Comparison of ENCODE assay signal across 22 cellular contexts in the genomic region with DNA sequence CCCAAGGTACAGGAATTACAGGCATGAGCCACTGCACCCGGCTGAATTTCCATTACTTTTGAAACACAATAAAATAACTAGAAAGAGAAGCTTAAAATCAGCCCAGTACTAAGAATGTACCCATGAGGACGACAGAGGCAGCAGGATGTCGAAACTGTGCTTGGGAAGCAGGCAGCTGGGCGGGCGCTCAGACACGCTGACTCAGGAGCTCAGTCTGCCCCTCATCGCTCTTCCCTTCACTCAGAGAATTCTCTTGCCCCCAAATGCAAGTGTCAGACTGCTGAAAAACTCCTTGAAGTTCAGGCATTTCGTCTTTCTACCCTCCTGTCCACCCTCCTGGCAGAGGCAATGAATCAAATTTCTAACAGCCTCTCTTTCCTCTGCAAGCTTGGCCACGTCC.
"Had no signal": no experiment of that assay in that cellular context is flagged by ENCODE, and none has a peak within 500 bp of the region (broad histone marks: within the 10 kb centered on the region; RNA-seq: fewer than 3 reads in every experiment).

No MANE protein-coding gene starts in this region.

- H3K9me3 ChIP-seq: heart right ventricle, pancreas, right lobe of liver, testis, upper lobe of left lung had no signal

- H3K4me1 ChIP-seq: pancreas, right lobe of liver, testis had no signal

- H3K27ac Mint-ChIP-seq: activated naive CD4-positive, alpha-beta T cell treated with anti-CD3 and anti-CD28 coated beads for 36 hours; immature natural killer cell; naive thymus-derived CD4-positive, alpha-beta T cell had no signal

- H3K27me3 ChIP-seq: brain microvascular endothelial cell, heart right ventricle, pancreas, right lobe of liver, testis, upper lobe of left lung had no signal

- H3K9me3 Mint-ChIP-seq: activated naive CD4-positive, alpha-beta T cell treated with anti-CD3 and anti-CD28 coated beads for 36 hours; activated naive CD8-positive, alpha-beta T cell treated with anti-CD3 and anti-CD28 coated beads, Interleukin-2, amount 50 U/mL, for 24 hours; activated T-cell treated with anti-CD3 and anti-CD28 coated beads, Interleukin-2, amount 50 U/mL, for 4 hours; immature natural killer cell; naive thymus-derived CD4-positive, alpha-beta T cell had no signal

- H3K36me3 ChIP-seq: brain microvascular endothelial cell, heart right ventricle, pancreas, right lobe of liver, upper lobe of left lung had no signal

- H3K27ac ChIP-seq: brain microvascular endothelial cell, coronary artery, heart right ventricle, pancreas, right lobe of liver, testis, upper lobe of left lung, VCaP had no signal

- FAIRE-seq: pancreas, small intestine had no signal

- H3K36me3 Mint-ChIP-seq: immature natural killer cell; naive thymus-derived CD4-positive, alpha-beta T cell had no signal

- ATAC-seq: activated T-cell treated with anti-CD3 and anti-CD28 coated beads, Interleukin-2, amount 50 U/mL, for 4 hours; heart right ventricle; left ventricle myocardium superior; naive thymus-derived CD4-positive, alpha-beta T cell; pancreas; right lobe of liver had no signal

- H3K4me3 Mint-ChIP-seq: activated naive CD4-positive, alpha-beta T cell treated with anti-CD3 and anti-CD28 coated beads for 36 hours; activated naive CD8-positive, alpha-beta T cell treated with anti-CD3 and anti-CD28 coated beads, Interleukin-2, amount 50 U/mL, for 24 hours; activated T-cell treated with anti-CD3 and anti-CD28 coated beads, Interleukin-2, amount 50 U/mL, for 4 hours; immature natural killer cell; naive thymus-derived CD4-positive, alpha-beta T cell had no signal

- H3K4me3 ChIP-seq: coronary artery, heart right ventricle, pancreas, right lobe of liver, testis, upper lobe of left lung had no signal

- DNase-seq: activated CD4-positive, alpha-beta T cell treated with anti-CD3 and anti-CD28 coated beads, Interleukin-2, amount 50 U/mL, for 1 hour; activated CD4-positive, CD25-positive, alpha-beta regulatory T cell treated with anti-CD3 and anti-CD28 coated beads, Interleukin-2, amount 50 U/mL, for 72 hours; activated CD8-positive, alpha-beta memory T cell treated with anti-CD3 and anti-CD28 coated beads, Interleukin-2, amount 50 U/mL, for 4 hours; activated naive CD4-positive, alpha-beta T cell treated with anti-CD3 and anti-CD28 coated beads for 36 hours; activated T-cell treated with anti-CD3 and anti-CD28 coated beads, Interleukin-2, amount 50 U/mL, for 4 hours; aorta; brain microvascular endothelial cell; central memory CD4-positive, alpha-beta T cell; heart right ventricle; immature natural killer cell; left ventricle myocardium superior; naive thymus-derived CD4-positive, alpha-beta T cell; pancreas; right lobe of liver; stimulated activated CD4-positive, alpha-beta T cell treated with anti-CD3 and anti-CD28 coated beads, Interleukin-15, amount 100 ng/mL, for 24 hours; stimulated activated CD4-positive, alpha-beta T cell treated with anti-CD3 and anti-CD28 coated beads, Interleukin-2, amount 100 ng/mL, for 48 hours; testis; upper lobe of left lung had no signal
